ENCODE assay signal across 1 cellular context in the genomic region with DNA sequence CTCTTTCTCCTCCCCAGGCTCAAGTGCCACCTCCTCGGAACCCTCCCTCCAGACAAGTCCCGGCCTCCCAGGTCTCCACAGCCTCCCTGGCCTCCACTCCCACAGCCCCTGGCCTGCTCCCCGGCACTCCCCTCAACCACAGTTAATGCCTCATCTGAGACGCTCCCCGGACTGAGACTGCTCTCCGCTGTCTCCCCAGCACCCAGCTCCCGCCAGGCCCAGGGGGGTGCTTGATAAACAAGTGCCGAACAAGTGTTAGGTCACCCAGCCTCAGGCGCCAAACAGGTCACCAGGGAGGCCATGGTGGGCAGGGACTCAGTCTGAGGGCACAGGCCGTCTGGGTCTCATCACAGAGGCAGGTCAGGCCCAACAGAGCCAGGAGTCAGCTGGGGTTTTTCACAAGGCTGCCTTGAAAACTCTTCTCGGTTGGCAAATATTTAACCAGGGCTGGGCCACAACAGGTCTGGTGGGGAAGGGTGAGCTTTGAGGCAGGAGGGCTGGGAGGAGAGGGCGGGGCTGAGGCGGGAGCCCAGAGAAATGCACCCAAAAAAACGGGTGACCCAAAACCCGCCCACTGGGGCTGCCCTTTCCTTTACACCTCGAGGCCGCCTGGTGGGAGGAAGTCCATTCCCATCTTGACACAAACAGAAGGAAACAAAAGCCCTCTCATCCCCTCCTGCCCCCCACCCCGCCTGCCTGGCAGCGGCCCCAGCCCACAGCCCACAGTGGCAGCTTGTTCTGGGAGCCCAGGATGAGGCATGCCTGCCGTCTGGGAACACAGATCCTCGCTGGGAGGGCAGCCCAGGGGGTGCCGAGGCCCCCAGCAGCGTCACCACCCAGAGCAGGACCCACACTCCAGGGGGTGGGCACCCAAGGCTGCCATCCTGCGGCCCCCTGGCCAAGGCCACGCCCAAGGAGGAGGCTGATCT.
TF ChIP-seq lines count a peak whose summit lies in the region.

No MANE protein-coding gene starts in this region.

TF ChIP-seq in HepG2, 621 proteins besides CTCF, POLR2A, EP300 and RAD21 (continued from another document and continues in another):
- TF ChIP-seq, protein P1, sequence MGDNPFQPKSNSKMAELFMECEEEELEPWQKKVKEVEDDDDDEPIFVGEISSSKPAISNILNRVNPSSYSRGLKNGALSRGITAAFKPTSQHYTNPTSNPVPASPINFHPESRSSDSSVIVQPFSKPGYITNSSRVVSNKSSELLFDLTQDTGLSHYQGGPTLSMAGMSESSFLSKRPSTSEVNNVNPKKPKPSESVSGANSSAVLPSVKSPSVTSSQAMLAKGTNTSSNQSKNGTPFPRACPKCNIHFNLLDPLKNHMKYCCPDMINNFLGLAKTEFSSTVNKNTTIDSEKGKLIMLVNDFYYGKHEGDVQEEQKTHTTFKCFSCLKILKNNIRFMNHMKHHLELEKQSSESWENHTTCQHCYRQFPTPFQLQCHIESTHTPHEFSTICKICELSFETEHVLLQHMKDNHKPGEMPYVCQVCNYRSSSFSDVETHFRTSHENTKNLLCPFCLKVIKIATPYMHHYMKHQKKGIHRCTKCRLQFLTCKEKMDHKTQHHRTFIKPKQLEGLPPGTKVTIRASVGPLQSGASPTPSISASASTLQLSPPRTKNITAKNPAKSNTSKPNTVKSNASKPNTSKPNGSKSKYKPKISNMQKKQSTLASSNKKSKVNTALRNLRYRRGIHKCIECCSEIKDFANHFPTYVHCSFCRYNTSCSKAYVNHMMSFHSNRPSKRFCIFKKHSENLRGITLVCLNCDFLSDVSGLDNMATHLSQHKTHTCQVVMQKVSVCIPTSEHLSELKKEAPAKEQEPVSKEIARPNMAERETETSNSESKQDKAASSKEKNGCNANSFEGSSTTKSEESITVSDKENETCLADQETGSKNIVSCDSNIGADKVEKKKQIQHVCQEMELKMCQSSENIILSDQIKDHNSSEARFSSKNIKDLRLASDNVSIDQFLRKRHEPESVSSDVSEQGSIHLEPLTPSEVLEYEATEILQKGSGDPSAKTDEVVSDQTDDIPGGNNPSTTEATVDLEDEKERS (CRISPR knock-in tag; IDR thresholded peaks at IDR 0.05): 0 out of 2 replicates have a peak, but pooled peaks have one; percentile 52
- TF ChIP-seq HMG20A (CRISPR knock-in tag; IDR thresholded peaks at IDR 0.05; ENCODE audit: borderline replicate concordance) (no peak), RNF2 (conservative IDR thresholded peaks at IDR 0.05; ENCODE audit: low read depth) (no peak), ZNF333 (CRISPR knock-in tag; IDR thresholded peaks at IDR 0.05; ENCODE audit: borderline replicate concordance) (no peak), ZNF496 (CRISPR knock-in tag; IDR thresholded peaks at IDR 0.05; ENCODE audit: insufficient replicate concordance) (no peak), RARA (CRISPR knock-in tag; IDR thresholded peaks at IDR 0.05) (peak; percentile 90), ZSCAN12 (CRISPR knock-in tag; IDR thresholded peaks at IDR 0.05) (no peak), FOXO1 (CRISPR knock-in tag; IDR thresholded peaks at IDR 0.05) (no peak; the same call in 1 of the 2 replicates), PAX8 (CRISPR knock-in tag; IDR thresholded peaks at IDR 0.05; ENCODE audit: borderline replicate concordance) (no peak), ZNF432 (CRISPR knock-in tag; IDR thresholded peaks at IDR 0.05; ENCODE audit: borderline replicate concordance) (no peak), ZNF607 (CRISPR knock-in tag; IDR thresholded peaks at IDR 0.05; ENCODE audit: borderline replicate concordance) (no peak), MAF1 (CRISPR knock-in tag; IDR thresholded peaks at IDR 0.05; ENCODE audit: borderline replicate concordance) (no peak), ZNF776 (CRISPR knock-in tag; IDR thresholded peaks at IDR 0.05) (no peak), ZFP41 (CRISPR knock-in tag; IDR thresholded peaks at IDR 0.05; ENCODE audit: borderline replicate concordance) (no peak), SOX13 (IDR thresholded peaks at IDR 0.05) (no peak), SOX13 (CRISPR knock-in tag; conservative IDR thresholded peaks at IDR 0.05 in 1 of 2, IDR thresholded peaks at IDR 0.05 in 1 of 2) (no peak; a peak in 2 of 4 replicates), ZNF510 (CRISPR knock-in tag; IDR thresholded peaks at IDR 0.05; ENCODE audit: low read depth) (no peak; the same call in 1 of the 2 replicates), SNRNP70 (IDR thresholded peaks at IDR 0.05; ENCODE audit: low read depth, low read length) (no peak), KAT8 (CRISPR knock-in tag; IDR thresholded peaks at IDR 0.05) (no peak; the same call in 1 of the 2 replicates), KMT2B (CRISPR knock-in tag; IDR thresholded peaks at IDR 0.05) (no peak), MEIS2 (CRISPR knock-in tag; IDR thresholded peaks at IDR 0.05) (no peak), ATAD3A (CRISPR knock-in tag; IDR thresholded peaks at IDR 0.05) (no peak), ZNF570 (CRISPR knock-in tag; IDR thresholded peaks at IDR 0.05; ENCODE audit: borderline replicate concordance) (no peak), MTA3 (CRISPR knock-in tag; IDR thresholded peaks at IDR 0.05) (no peak), TCF12 (IDR thresholded peaks at IDR 0.05) (no peak), TCF12 (CRISPR knock-in tag; IDR thresholded peaks at IDR 0.05) (no peak), ZNF251 (CRISPR knock-in tag; IDR thresholded peaks at IDR 0.05) (no peak), ZNF7 (CRISPR knock-in tag; IDR thresholded peaks at IDR 0.05) (no peak), AKAP8 (CRISPR knock-in tag; IDR thresholded peaks at IDR 0.05) (0 out of 2 replicates have a peak, but pooled peaks have one; percentile 32), GFI1 (CRISPR knock-in tag; IDR thresholded peaks at IDR 0.05; ENCODE audit: borderline replicate concordance) (no peak), NCOR1 (IDR thresholded peaks at IDR 0.05; ENCODE audit: borderline replicate concordance, low read length) (no peak; the same call in 1 of the 2 replicates), DR1 (CRISPR knock-in tag; IDR thresholded peaks at IDR 0.05) (no peak), NFYC (CRISPR knock-in tag; IDR thresholded peaks at IDR 0.05) (no peak), JUN (CRISPR knock-in tag; IDR thresholded peaks at IDR 0.05) (no peak), RBM39 (IDR thresholded peaks at IDR 0.05; ENCODE audit: low read depth, low read length, poor library complexity, severe bottlenecking) (peak; percentile 42), ASH2L (IDR thresholded peaks at IDR 0.05; ENCODE audit: insufficient read length, low read depth, low read length) (peak; percentile 35), RCOR2 (CRISPR knock-in tag; IDR thresholded peaks at IDR 0.05) (no peak), HNRNPL (IDR thresholded peaks at IDR 0.05; ENCODE audit: low read depth, low read length) (peak; percentile 92), ZNF430 (CRISPR knock-in tag; IDR thresholded peaks at IDR 0.05) (peak; percentile 75; the same call in 1 of the 2 replicates), ZNF772 (CRISPR knock-in tag; IDR thresholded peaks at IDR 0.05) (0 out of 2 replicates have a peak, but pooled peaks have one; percentile 39)
- TF ChIP-seq, protein P2, sequence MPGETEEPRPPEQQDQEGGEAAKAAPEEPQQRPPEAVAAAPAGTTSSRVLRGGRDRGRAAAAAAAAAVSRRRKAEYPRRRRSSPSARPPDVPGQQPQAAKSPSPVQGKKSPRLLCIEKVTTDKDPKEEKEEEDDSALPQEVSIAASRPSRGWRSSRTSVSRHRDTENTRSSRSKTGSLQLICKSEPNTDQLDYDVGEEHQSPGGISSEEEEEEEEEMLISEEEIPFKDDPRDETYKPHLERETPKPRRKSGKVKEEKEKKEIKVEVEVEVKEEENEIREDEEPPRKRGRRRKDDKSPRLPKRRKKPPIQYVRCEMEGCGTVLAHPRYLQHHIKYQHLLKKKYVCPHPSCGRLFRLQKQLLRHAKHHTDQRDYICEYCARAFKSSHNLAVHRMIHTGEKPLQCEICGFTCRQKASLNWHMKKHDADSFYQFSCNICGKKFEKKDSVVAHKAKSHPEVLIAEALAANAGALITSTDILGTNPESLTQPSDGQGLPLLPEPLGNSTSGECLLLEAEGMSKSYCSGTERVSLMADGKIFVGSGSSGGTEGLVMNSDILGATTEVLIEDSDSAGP (CRISPR knock-in tag; IDR thresholded peaks at IDR 0.05; ENCODE audit: borderline replicate concordance): peak; percentile 52; the same call in 1 of the 2 replicates
- TF ChIP-seq, protein P3, sequence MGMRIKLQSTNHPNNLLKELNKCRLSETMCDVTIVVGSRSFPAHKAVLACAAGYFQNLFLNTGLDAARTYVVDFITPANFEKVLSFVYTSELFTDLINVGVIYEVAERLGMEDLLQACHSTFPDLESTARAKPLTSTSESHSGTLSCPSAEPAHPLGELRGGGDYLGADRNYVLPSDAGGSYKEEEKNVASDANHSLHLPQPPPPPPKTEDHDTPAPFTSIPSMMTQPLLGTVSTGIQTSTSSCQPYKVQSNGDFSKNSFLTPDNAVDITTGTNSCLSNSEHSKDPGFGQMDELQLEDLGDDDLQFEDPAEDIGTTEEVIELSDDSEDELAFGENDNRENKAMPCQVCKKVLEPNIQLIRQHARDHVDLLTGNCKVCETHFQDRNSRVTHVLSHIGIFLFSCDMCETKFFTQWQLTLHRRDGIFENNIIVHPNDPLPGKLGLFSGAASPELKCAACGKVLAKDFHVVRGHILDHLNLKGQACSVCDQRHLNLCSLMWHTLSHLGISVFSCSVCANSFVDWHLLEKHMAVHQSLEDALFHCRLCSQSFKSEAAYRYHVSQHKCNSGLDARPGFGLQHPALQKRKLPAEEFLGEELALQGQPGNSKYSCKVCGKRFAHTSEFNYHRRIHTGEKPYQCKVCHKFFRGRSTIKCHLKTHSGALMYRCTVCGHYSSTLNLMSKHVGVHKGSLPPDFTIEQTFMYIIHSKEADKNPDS (CRISPR knock-in tag; IDR thresholded peaks at IDR 0.05): no peak
- TF ChIP-seq, protein P4, sequence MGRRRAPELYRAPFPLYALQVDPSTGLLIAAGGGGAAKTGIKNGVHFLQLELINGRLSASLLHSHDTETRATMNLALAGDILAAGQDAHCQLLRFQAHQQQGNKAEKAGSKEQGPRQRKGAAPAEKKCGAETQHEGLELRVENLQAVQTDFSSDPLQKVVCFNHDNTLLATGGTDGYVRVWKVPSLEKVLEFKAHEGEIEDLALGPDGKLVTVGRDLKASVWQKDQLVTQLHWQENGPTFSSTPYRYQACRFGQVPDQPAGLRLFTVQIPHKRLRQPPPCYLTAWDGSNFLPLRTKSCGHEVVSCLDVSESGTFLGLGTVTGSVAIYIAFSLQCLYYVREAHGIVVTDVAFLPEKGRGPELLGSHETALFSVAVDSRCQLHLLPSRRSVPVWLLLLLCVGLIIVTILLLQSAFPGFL (CRISPR knock-in tag; IDR thresholded peaks at IDR 0.05): no peak
- TF ChIP-seq, protein P5, sequence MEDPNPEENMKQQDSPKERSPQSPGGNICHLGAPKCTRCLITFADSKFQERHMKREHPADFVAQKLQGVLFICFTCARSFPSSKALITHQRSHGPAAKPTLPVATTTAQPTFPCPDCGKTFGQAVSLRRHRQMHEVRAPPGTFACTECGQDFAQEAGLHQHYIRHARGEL (CRISPR knock-in tag; IDR thresholded peaks at IDR 0.05): no peak
- TF ChIP-seq, protein P6, sequence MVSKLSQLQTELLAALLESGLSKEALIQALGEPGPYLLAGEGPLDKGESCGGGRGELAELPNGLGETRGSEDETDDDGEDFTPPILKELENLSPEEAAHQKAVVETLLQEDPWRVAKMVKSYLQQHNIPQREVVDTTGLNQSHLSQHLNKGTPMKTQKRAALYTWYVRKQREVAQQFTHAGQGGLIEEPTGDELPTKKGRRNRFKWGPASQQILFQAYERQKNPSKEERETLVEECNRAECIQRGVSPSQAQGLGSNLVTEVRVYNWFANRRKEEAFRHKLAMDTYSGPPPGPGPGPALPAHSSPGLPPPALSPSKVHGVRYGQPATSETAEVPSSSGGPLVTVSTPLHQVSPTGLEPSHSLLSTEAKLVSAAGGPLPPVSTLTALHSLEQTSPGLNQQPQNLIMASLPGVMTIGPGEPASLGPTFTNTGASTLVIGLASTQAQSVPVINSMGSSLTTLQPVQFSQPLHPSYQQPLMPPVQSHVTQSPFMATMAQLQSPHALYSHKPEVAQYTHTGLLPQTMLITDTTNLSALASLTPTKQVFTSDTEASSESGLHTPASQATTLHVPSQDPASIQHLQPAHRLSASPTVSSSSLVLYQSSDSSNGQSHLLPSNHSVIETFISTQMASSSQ (IDR thresholded peaks at IDR 0.05; ENCODE audit: low read depth): peak; percentile 93
- TF ChIP-seq, protein P6 (CRISPR knock-in tag; IDR thresholded peaks at IDR 0.05; ENCODE audit: borderline replicate concordance): peak; percentile 97
- TF ChIP-seq, protein P7, sequence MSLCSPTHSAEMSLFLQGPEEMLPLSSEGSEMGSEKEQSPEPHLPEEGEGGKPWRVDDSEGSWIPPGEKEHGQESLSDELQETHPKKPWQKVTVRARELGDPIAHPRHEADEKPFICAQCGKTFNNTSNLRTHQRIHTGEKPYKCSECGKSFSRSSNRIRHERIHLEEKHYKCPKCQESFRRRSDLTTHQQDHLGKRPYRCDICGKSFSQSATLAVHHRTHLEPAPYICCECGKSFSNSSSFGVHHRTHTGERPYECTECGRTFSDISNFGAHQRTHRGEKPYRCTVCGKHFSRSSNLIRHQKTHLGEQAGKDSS (CRISPR knock-in tag; IDR thresholded peaks at IDR 0.05; ENCODE audit: borderline replicate concordance, low read depth): no peak
- TF ChIP-seq, protein P8, sequence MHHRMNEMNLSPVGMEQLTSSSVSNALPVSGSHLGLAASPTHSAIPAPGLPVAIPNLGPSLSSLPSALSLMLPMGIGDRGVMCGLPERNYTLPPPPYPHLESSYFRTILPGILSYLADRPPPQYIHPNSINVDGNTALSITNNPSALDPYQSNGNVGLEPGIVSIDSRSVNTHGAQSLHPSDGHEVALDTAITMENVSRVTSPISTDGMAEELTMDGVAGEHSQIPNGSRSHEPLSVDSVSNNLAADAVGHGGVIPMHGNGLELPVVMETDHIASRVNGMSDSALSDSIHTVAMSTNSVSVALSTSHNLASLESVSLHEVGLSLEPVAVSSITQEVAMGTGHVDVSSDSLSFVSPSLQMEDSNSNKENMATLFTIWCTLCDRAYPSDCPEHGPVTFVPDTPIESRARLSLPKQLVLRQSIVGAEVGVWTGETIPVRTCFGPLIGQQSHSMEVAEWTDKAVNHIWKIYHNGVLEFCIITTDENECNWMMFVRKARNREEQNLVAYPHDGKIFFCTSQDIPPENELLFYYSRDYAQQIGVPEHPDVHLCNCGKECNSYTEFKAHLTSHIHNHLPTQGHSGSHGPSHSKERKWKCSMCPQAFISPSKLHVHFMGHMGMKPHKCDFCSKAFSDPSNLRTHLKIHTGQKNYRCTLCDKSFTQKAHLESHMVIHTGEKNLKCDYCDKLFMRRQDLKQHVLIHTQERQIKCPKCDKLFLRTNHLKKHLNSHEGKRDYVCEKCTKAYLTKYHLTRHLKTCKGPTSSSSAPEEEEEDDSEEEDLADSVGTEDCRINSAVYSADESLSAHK (CRISPR knock-in tag; IDR thresholded peaks at IDR 0.05; ENCODE audit: borderline replicate concordance): no peak
